17 cellular contexts compared by ENCODE assay signal in genomic region chr13:101450749-101451130, GRCh38. TPM values are rescaled to one million over a fixed set of nuclear protein-coding genes. Genes with fewer than 3 reads are reported as not detected.
"Had no signal": no experiment of that assay in that cellular context is flagged by ENCODE, and none has a peak within 500 bp of the region (broad histone marks: within the 10 kb centered on the region; RNA-seq: fewer than 3 reads in every experiment).

No MANE protein-coding gene starts in this region.

- H3K4me3 ChIP-seq: ascending aorta, colonic mucosa, lower lobe of right lung, right atrium auricular region, transverse colon had no signal

- H3K4me1 ChIP-seq: colonic mucosa, right atrium auricular region had no signal

- H3K27ac ChIP-seq: colonic mucosa, lower lobe of right lung, neutrophil, right atrium auricular region, transverse colon, VCaP had no signal

- ATAC-seq: activated CD4-positive, alpha-beta T cell treated with anti-CD3 and anti-CD28 coated beads for 36 hours; lower lobe of right lung; naive thymus-derived CD4-positive, alpha-beta T cell; stimulated activated effector memory CD8-positive, alpha-beta T cell treated with anti-CD3 and anti-CD28 coated beads, Interleukin-12 subunit alpha, Interleukin-12 subunit beta, amount 100 ng/mL, for 72 hours had no signal

- DNase-seq: activated CD4-positive, alpha-beta memory T cell treated with anti-CD3 and anti-CD28 coated beads, Interleukin-2, amount 10 ng/mL, durations not matched to agents 7 days and 5 days; activated CD4-positive, alpha-beta T cell treated with anti-CD3 and anti-CD28 coated beads for 36 hours; activated CD8-positive, alpha-beta memory T cell treated with anti-CD3 and anti-CD28 coated beads, Interleukin-2, amount 50 U/mL, for 48 hours; activated naive CD8-positive, alpha-beta T cell treated with anti-CD3 and anti-CD28 coated beads, Interleukin-2, amount 10 ng/mL, durations not matched to agents 7 days and 5 days; colonic mucosa; effector CD8-positive, alpha-beta T cell; immature natural killer cell; left cardiac atrium; lower lobe of right lung; naive thymus-derived CD4-positive, alpha-beta T cell; T-helper 1 cell; transverse colon had no signal

- H3K36me3 ChIP-seq: ascending aorta, colonic mucosa, lower lobe of right lung, neutrophil, right atrium auricular region, transverse colon had no signal

- H3K9me3 ChIP-seq: ascending aorta, colonic mucosa, lower lobe of right lung, neutrophil, right atrium auricular region, transverse colon had no signal

- H3K27me3 ChIP-seq: ascending aorta, colonic mucosa, right atrium auricular region had no signal

RNA-seq across cellular contexts. Expression of gene ITGBL1, which starts 1.7 kb away (rescaled TPM):
- total RNA-seq: activated CD4-positive, alpha-beta memory T cell treated with anti-CD3 and anti-CD28 coated beads, Interleukin-2, amount 10 ng/mL, durations not matched to agents 7 days and 5 days; activated CD4-positive, alpha-beta T cell treated with anti-CD3 and anti-CD28 coated beads for 36 hours; activated naive CD8-positive, alpha-beta T cell treated with anti-CD3 and anti-CD28 coated beads, Interleukin-2, amount 10 ng/mL, durations not matched to agents 7 days and 5 days; naive thymus-derived CD4-positive, alpha-beta T cell had no signal
- polyA plus RNA-seq: immature natural killer cell; naive thymus-derived CD4-positive, alpha-beta T cell had no signal

RNA-seq across cellular contexts. Expression of gene NALCN, which starts 34.4 kb away (rescaled TPM):
- total RNA-seq: activated CD4-positive, alpha-beta memory T cell treated with anti-CD3 and anti-CD28 coated beads, Interleukin-2, amount 10 ng/mL, durations not matched to agents 7 days and 5 days; activated CD4-positive, alpha-beta T cell treated with anti-CD3 and anti-CD28 coated beads for 36 hours; activated naive CD8-positive, alpha-beta T cell treated with anti-CD3 and anti-CD28 coated beads, Interleukin-2, amount 10 ng/mL, durations not matched to agents 7 days and 5 days; naive thymus-derived CD4-positive, alpha-beta T cell had no signal
- polyA plus RNA-seq: immature natural killer cell; naive thymus-derived CD4-positive, alpha-beta T cell had no signal
